Comparison of ENCODE assay signal across 8 cellular contexts in genomic region chr5:76256116-76256889, GRCh38.
DNase-seq lines count a peak whose midpoint lies in the region; ATAC-seq and TF ChIP-seq lines count a peak whose summit lies in the region.

No MANE protein-coding gene starts in this region.

- H4K12ac ChIP-seq in trophoblast cell (ENCODE audit: low read depth, low read length): no peak overlapping the region

- H3K4me3 Mint-ChIP-seq in CD4-positive, alpha-beta T cell: no peak overlapping the region

- no peak overlapping the region for H3K18ac ChIP-seq in trophoblast cell (ENCODE audit: low read length)

- no peaks in the 10 kb centered on the region for H3K9me3 ChIP-seq in CD4-positive, alpha-beta T cell (ENCODE audit: control insufficient read depth, low read length)
- no peaks in the 10 kb centered on the region for H3K9me3 ChIP-seq in trophoblast cell (ENCODE audit: insufficient read depth, low read depth, low read length)

- H4K8ac ChIP-seq in trophoblast cell (ENCODE audit: low read depth, low read length): no peak overlapping the region

- ATAC-seq in CD4-positive, alpha-beta T cell (ENCODE audit: poor library complexity): peak; percentile 99
- ATAC-seq in GM19438 (IDR thresholded peaks at IDR 0.05; ENCODE audit: low read depth, unreplicated experiment): peak; percentile 74
- ATAC-seq in HG03442 (IDR thresholded peaks at IDR 0.05; ENCODE audit: unreplicated experiment): no peak

- no peaks in the 10 kb centered on the region for H3K79me2 ChIP-seq in trophoblast cell (ENCODE audit: control insufficient read depth, insufficient read depth, low read length, poor library complexity)

- no peak overlapping the region for H2AFZ ChIP-seq in trophoblast cell (ENCODE audit: insufficient read depth, low read length, poor library complexity)

- H3K36me3 ChIP-seq in trophoblast cell (ENCODE audit: control insufficient read depth in 1 of 2, insufficient read depth in 2 of 2, low read length in 2 of 2): no peaks in the 10 kb centered on the region

- no peaks in the 10 kb centered on the region for H3K9me3 Mint-ChIP-seq in CD4-positive, alpha-beta T cell

- CTCF ChIA-PET in CD4-positive, alpha-beta T cell (lab: Charles Lee): interaction anchor here (0.7 to 0.9 kb wide), 2 partner anchors 9 to 518 kb away, joined by 3 to 5 read pairs; no protein-coding TSS in a partner anchor

- peak; percentile 38 to 60 (median 47) for DNase-seq in CD4-positive, alpha-beta T cell
- peak; percentile 78 for DNase-seq in Jurkat, Clone E6-1 (ENCODE audit: low read depth, low spot score)
- DNase-seq in RPMI8226 (peak; percentile 84), germinal center (ENCODE audit: low spot score) (peak; percentile 10), trophoblast cell (peak; percentile 61 to 72)
- DNase-seq in activated effector memory CD4-positive, alpha-beta T cell treated with Interleukin-2 at 50 U/mL for 16 hours: peak; percentile 45

- H3K27me3 Mint-ChIP-seq in CD4-positive, alpha-beta T cell: no peaks in the 10 kb centered on the region

- no peak overlapping the region for H3K4ac ChIP-seq in trophoblast cell (ENCODE audit: low read depth, low read length)

- peak; percentile 78 for TF ChIP-seq CTCF in CD4-positive, alpha-beta T cell (IDR thresholded peaks at IDR 0.05)

- H3K23ac ChIP-seq in trophoblast cell (ENCODE audit: low read length): no peak overlapping the region

- H3K27me3 ChIP-seq in CD4-positive, alpha-beta T cell (ENCODE audit: control insufficient read depth, insufficient read depth, low read length): no peaks in the 10 kb centered on the region
- H3K27me3 ChIP-seq in trophoblast cell (ENCODE audit: insufficient read depth, low read length): no peaks in the 10 kb centered on the region

- peaks cover 7% of the 10 kb centered on the region for H3K4me1 Mint-ChIP-seq in CD4-positive, alpha-beta T cell (ENCODE audit: low read depth)

- peaks cover 0 to 2% of the 10 kb centered on the region in 2 experiments for H3K4me1 ChIP-seq in trophoblast cell (ENCODE audit: control insufficient read depth in 1 of 2, insufficient read depth in 2 of 2, low read length in 2 of 2)

- no peak overlapping the region for H3K27ac ChIP-seq in CD4-positive, alpha-beta T cell (ENCODE audit: low read depth, low read length)
- no peak overlapping the region for H3K27ac ChIP-seq in trophoblast cell (ENCODE audit: low read depth, low read length)

- no peak overlapping the region for H3K4me2 ChIP-seq in trophoblast cell (ENCODE audit: low read length)

- H3K36me3 Mint-ChIP-seq in CD4-positive, alpha-beta T cell (ENCODE audit: low read depth): no peaks in the 10 kb centered on the region

- no peak overlapping the region for H3K14ac ChIP-seq in trophoblast cell (ENCODE audit: low read length)

- H2BK12ac ChIP-seq in trophoblast cell (ENCODE audit: low read length): no peak overlapping the region

- H2BK5ac ChIP-seq in trophoblast cell (ENCODE audit: low read depth, low read length, poor library complexity): no peak overlapping the region

- no peak overlapping the region for H2BK120ac ChIP-seq in trophoblast cell (ENCODE audit: insufficient read depth, low read length, poor library complexity)

- WGBS in trophoblast cell (ENCODE audit: extremely low coverage, insufficient coverage, insufficient read length): no CpG with 5 or more reads among the region's 8 CpGs

- POLR2A ChIA-PET in CD4-positive, alpha-beta T cell (lab: Charles Lee): interaction anchor here (1.0 kb wide), 1 partner anchor 8 kb away, joined by 3 read pairs; no protein-coding TSS in a partner anchor

- H2AK5ac ChIP-seq in trophoblast cell (ENCODE audit: low read length): no peak overlapping the region

- H4K91ac ChIP-seq in trophoblast cell (ENCODE audit: low read depth, low read length): no peak overlapping the region

- H3K4me3 ChIP-seq in Jurkat, Clone E6-1 (ENCODE audit: low read length): no peak overlapping the region
- no peak overlapping the region for H3K4me3 ChIP-seq in trophoblast cell (ENCODE audit: low read depth, low read length)

- no peak overlapping the region for H3K27ac Mint-ChIP-seq in CD4-positive, alpha-beta T cell

- H3K79me1 ChIP-seq in trophoblast cell (ENCODE audit: low read length): no peaks in the 10 kb centered on the region

- H3K9ac ChIP-seq in trophoblast cell (ENCODE audit: low read length): no peak overlapping the region

- intact Hi-C loops in CD4-positive, alpha-beta T cell (cut with DNase I, micrococcal nuclease): loop anchor here (1.0 to 10.0 kb wide), 9 partner anchors 182 to 1582 kb away; partner anchors contain the start of genes GFM2 (in 1 of the 2) and NSA2 (in 1 of the 2)

Comparison
In these comparisons a context has a peak if more than half of its experiments do, and no peak if none do; other contexts are left out.
1. DNase-seq: peak in every context shown above with its lines; median percentile 84 in RPMI8226; 78 in Jurkat, Clone E6-1; 66 in trophoblast cell; 47 in CD4-positive, alpha-beta T cell; 45 in activated effector memory CD4-positive, alpha-beta T cell treated with Interleukin-2 at 50 U/mL for 16 hours; 10 in germinal center.